13 cellular contexts compared by ENCODE assay signal in the genomic region with DNA sequence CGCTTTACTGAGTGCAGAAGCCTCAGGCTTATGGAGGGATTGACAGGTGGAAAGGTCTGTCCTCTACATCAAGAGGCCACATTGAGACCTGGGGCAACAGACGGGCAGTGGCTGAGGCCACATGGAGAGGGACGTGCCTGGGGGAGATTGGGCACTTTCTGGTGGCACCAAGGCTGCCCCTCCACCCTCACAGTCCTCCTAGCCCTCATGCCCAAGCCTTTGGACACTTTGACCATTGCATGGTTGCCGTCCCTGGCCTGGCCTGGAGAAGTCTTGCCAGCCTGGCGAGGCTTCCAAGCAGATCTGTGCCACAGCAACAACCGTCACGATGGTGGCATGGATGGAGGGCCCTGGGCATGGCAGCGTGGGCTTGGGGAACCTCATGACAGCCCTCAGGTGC.
"Had no signal": no experiment of that assay in that cellular context is flagged by ENCODE, and none has a peak within 500 bp of the region (broad histone marks: within the 10 kb centered on the region; RNA-seq: fewer than 3 reads in every experiment).

No MANE protein-coding gene starts in this region.

- H3K4me1 ChIP-seq: SJSA1, transverse colon had no signal

- H3K4me3 ChIP-seq: breast epithelium, esophagus muscularis mucosa, pancreas, SJSA1, transverse colon had no signal

- H3K36me3 ChIP-seq: breast epithelium, esophagus muscularis mucosa, pancreas, SJSA1, transverse colon had no signal

- H3K27ac ChIP-seq: breast epithelium, esophagus muscularis mucosa, pancreas, SJSA1, transverse colon had no signal

- DNase-seq: activated CD4-positive, alpha-beta T cell treated with anti-CD3 and anti-CD28 coated beads, Interleukin-2, amount 50 U/mL, for 4 hours; activated naive CD4-positive, alpha-beta T cell treated with Interleukin-2 at 50 U/mL for 16 hours; activated T-cell treated with anti-CD3 and anti-CD28 coated beads for 4 hours; dermis blood vessel endothelial cell; effector memory CD4-positive, alpha-beta T cell; mammary epithelial cell; stimulated activated CD4-positive, alpha-beta T cell treated with anti-CD3 and anti-CD28 coated beads, Interleukin-2, amount 100 ng/mL, for 48 hours; transverse colon had no signal

- ATAC-seq: left colon, pancreas had no signal

- H3K9me3 ChIP-seq: breast epithelium, esophagus muscularis mucosa, pancreas, SJSA1, transverse colon had no signal

- H3K27me3 ChIP-seq: breast epithelium, esophagus muscularis mucosa, pancreas, SJSA1, transverse colon had no signal
